In the genomic region with DNA sequence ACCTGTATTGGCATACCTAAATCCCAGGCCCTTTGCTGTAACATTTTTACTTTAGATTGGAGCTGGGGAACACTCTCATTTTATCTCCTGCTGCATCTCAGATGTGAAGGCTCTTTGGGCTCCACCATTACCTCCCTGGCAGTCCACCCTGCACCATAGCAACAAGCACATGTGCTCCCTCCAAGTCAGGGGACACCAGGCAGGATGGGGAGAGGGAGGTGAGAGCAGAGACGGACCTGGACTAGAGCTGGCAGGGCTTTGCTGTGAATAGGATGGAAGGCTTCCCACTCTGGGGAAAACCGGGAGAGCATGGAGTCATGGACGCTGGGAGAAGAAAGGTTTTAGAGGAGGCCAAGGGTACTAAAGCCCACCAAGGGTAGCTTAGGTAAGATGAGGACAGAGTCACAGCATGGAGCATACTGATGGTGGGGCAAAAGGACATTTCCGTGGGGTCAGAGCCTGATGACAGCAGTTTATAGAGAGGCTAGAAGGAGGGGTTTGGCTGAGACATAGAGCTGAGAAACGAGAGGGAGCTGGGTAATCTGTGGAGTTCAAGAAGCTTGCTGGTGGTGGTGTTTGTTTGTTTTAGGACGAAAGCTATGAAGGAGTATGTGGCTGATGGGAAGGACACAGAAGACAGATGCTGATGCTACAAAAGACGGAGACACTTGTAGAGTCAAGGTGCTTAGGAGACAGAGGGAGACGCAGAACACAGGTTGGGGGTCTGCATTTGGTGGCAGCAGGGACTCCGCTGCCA, we compare ENCODE assay signal across 15 cellular contexts.
A peak's percentile ranks its signal among the peaks of the same experiment; 100 is the strongest.
DNase-seq lines count a peak whose midpoint lies in the region; ATAC-seq and TF ChIP-seq lines count a peak whose summit lies in the region.
"Had no signal": no experiment of that assay in that cellular context is flagged by ENCODE, and none has a peak within 500 bp of the region (broad histone marks: within the 10 kb centered on the region; RNA-seq: fewer than 3 reads in every experiment).

No MANE protein-coding gene starts in this region.

- H3K4me3 ChIP-seq in AG04450 (ENCODE audit: low read depth, low read length): no peak overlapping the region
- no peak overlapping the region for H3K4me3 ChIP-seq in right cardiac atrium (ENCODE audit: low read length)
- H3K4me3 ChIP-seq in gastrocnemius medialis: no peak overlapping the region
- no peak overlapping the region for H3K4me3 ChIP-seq in SJCRH30
- H3K4me3 ChIP-seq in ascending aorta: no peak overlapping the region
- H3K4me3 ChIP-seq: A549, HAP-1, spleen had no signal

- DNase-seq in AG04450 (ENCODE audit: low read depth, low spot score): no peak
- DNase-seq in right cardiac atrium: no peak
- DNase-seq in gastrocnemius medialis: no peak
- DNase-seq in HK-2 (ENCODE audit: unreplicated experiment): no peak
- no peak for DNase-seq in SJCRH30
- no peak for DNase-seq in stimulated activated naive CD8-positive, alpha-beta T cell treated with anti-CD3 and anti-CD28 coated beads, Interleukin-15, Interleukin-2, amounts not matched to agents 100 U/mL and 50 U/mL, for 24 hours
- no peak for DNase-seq in ascending aorta (ENCODE audit: low spot score in 2 of 2)
- DNase-seq: activated T-cell treated with anti-CD3 and anti-CD28 coated beads, Interleukin-2, amount 50 U/mL, for 48 hours; CD4-positive, alpha-beta T cell; KBM-7; NCI-H226; spleen had no signal

- peak; percentile 58 to 63 for ATAC-seq in right cardiac atrium
- peak in 1 of 2 donors; percentile 22 for ATAC-seq in gastrocnemius medialis
- no peak for ATAC-seq in stimulated activated naive CD8-positive, alpha-beta T cell treated with anti-CD3 and anti-CD28 coated beads, Interleukin-15, Interleukin-2, amounts not matched to agents 100 U/mL and 50 U/mL, for 24 hours
- ATAC-seq: A549 had no signal

- 76% methylated on average over 9 of the region's 9 CpGs for WGBS in right cardiac atrium

- H3K27ac Mint-ChIP-seq in brain: peak overlapping the region in 3 of 5 experiments; percentile 0 to 38 (median 14)
- H3K27ac Mint-ChIP-seq: CD4-positive, alpha-beta T cell had no signal

- H3K27ac ChIP-seq in AG04450 (ENCODE audit: low read depth, low read length) (peak overlapping the region; percentile 99), right cardiac atrium (ENCODE audit: low read length) (peak overlapping the region; percentile 56), gastrocnemius medialis (peak overlapping the region; percentile 65 to 75 (median 72)), SJCRH30 (no peak overlapping the region), ascending aorta (peak overlapping the region in 1 of 2 donors; percentile 30)

- H3K4me1 Mint-ChIP-seq in brain: peaks cover 31% of the 10 kb centered on the region

- POLR2A ChIA-PET in AG04450 (lab: Yijun Ruan, JAX): interaction anchor here (0.6 to 4.5 kb wide), 11 partner anchors 9 to 105 kb away, joined by 3 to 26 read pairs (median 5); no protein-coding TSS in a partner anchor

- H3K36me3 ChIP-seq in gastrocnemius medialis (no peaks in the 10 kb centered on the region), SJCRH30 (no peaks in the 10 kb centered on the region), ascending aorta (no peaks in the 10 kb centered on the region)
- H3K36me3 ChIP-seq: HAP-1, spleen had no signal

- peaks cover 2 to 11% (median 4%) of the 10 kb centered on the region in 5 experiments for H3K9me3 Mint-ChIP-seq in brain
- H3K9me3 Mint-ChIP-seq: CD4-positive, alpha-beta T cell had no signal

- TF ChIP-seq POLR2A in gastrocnemius medialis (IDR thresholded peaks at IDR 0.05): no peak

- no peak overlapping the region for H3K4me3 Mint-ChIP-seq in brain
- H3K4me3 Mint-ChIP-seq: CD4-positive, alpha-beta T cell had no signal

- H3K4me1 ChIP-seq in right cardiac atrium (ENCODE audit: control insufficient read depth, insufficient read depth, low read length): peaks cover 9% of the 10 kb centered on the region
- H3K4me1 ChIP-seq in gastrocnemius medialis: peaks cover 25 to 31% of the 10 kb centered on the region in 2 donors
- H3K4me1 ChIP-seq in SJCRH30: peaks cover 11% of the 10 kb centered on the region
- peaks cover 0 to 11% of the 10 kb centered on the region in 2 donors for H3K4me1 ChIP-seq in ascending aorta
- H3K4me1 ChIP-seq: HAP-1, spleen had no signal

- in situ Hi-C loops in gastrocnemius medialis (cut with MboI; ENCODE audit: low sequenced_read_pairs in 4 of 4): no loop called here

- intact Hi-C loops in right cardiac atrium (cut with DNase I): no loop called here
- intact Hi-C loops in gastrocnemius medialis (cut with DNase I; ENCODE audit: low total_unique reads): no loop called here
- intact Hi-C loops in ascending aorta (cut with DNase I): no loop called here

- TF ChIP-seq CTCF in AG04450 (IDR thresholded peaks at IDR 0.05; ENCODE audit: low read depth, low read length) (no peak), brain (conservative IDR thresholded peaks at IDR 0.05) (no peak), gastrocnemius medialis (IDR thresholded peaks at IDR 0.05 in 4 of 5, conservative IDR thresholded peaks at IDR 0.05 in 1 of 5) (no peak), ascending aorta (IDR thresholded peaks at IDR 0.05) (no peak)

- H3K9me3 ChIP-seq in AG04450 (ENCODE audit: control insufficient read depth, insufficient read depth, low read length) (peaks cover 2% of the 10 kb centered on the region; the same call in 1 of the 2 replicates), right cardiac atrium (ENCODE audit: control insufficient read depth, low read length) (no peaks in the 10 kb centered on the region), gastrocnemius medialis (no peaks in the 10 kb centered on the region), SJCRH30 (replicated peaks) (peaks cover 9% of the 10 kb centered on the region; the same call in 1 of the 2 replicates), ascending aorta (no peaks in the 10 kb centered on the region)
- H3K9me3 ChIP-seq: A549, HAP-1, spleen had no signal

- H3K36me3 Mint-ChIP-seq in brain: no peaks in the 10 kb centered on the region

- CTCF ChIA-PET in AG04450 (lab: Charles Lee): interaction anchor here (0.7 to 1.5 kb wide), 4 partner anchors 10 to 126 kb away, joined by 3 to 4 read pairs (median 3); no protein-coding TSS in a partner anchor

- H3K27me3 ChIP-seq in AG04450 (ENCODE audit: control insufficient read depth, insufficient read depth, low read length): no peaks in the 10 kb centered on the region
- H3K27me3 ChIP-seq in right cardiac atrium (ENCODE audit: control insufficient read depth, insufficient read depth): no peaks in the 10 kb centered on the region
- no peaks in the 10 kb centered on the region for H3K27me3 ChIP-seq in gastrocnemius medialis
- H3K27me3 ChIP-seq in SJCRH30: no peaks in the 10 kb centered on the region; the same call in 1 of the 2 replicates
- no peaks in the 10 kb centered on the region for H3K27me3 ChIP-seq in ascending aorta

- peaks cover 55% of the 10 kb centered on the region for H3K27me3 Mint-ChIP-seq in brain
